Comparison of ENCODE assay signal across 1 cellular context in the genomic region with DNA sequence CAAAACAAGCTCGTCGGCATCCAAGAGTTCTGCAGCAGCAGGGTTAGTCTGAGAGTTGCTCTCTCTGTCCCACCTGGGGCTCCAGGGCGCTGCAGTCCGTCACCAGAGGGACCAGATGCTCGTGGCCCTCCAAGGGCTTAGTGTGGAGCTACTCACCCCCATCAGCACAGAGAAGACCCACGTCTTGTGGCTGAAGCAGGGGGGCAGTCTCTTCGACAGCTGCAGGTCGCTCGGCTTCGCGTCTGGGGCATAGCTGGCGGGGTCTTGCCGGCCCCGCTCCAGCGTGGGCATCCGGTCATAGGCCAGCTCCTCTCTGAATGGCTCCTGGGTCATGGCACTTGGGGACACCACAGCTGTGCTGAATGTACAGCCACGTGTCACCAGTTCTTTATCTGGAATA.
TF ChIP-seq lines count a peak whose summit lies in the region.

No MANE protein-coding gene starts in this region.

TF ChIP-seq in H1, 55 proteins besides CTCF, POLR2A, EP300 and RAD21:
- TF ChIP-seq CHD2 (IDR thresholded peaks at IDR 0.05; ENCODE audit: low read length) (no peak), CTBP2 (IDR thresholded peaks at IDR 0.05; ENCODE audit: borderline replicate concordance, insufficient read depth, insufficient read length, low read length) (no peak), E2F6 (IDR thresholded peaks at IDR 0.05) (no peak), TAF7 (optimal IDR thresholded peaks at IDR 0.05; ENCODE audit: borderline replicate concordance, low read depth, low read length) (no peak), KDM5A (IDR thresholded peaks at IDR 0.05; ENCODE audit: low read length) (no peak), RNF2 (IDR thresholded peaks at IDR 0.05; ENCODE audit: borderline replicate concordance, low read depth, low read length, missing control alignments, poor library complexity, severe bottlenecking) (no peak), HDAC2 (IDR thresholded peaks at IDR 0.05; ENCODE audit: borderline replicate concordance in 1 of 2, low read depth in 2 of 2, low read length in 2 of 2) (no peak), FOSL1 (IDR thresholded peaks at IDR 0.05; ENCODE audit: insufficient read depth, low read depth, low read length) (no peak), ATF3 (IDR thresholded peaks at IDR 0.05; ENCODE audit: insufficient read depth, low read depth, low read length) (no peak), BRCA1 (IDR thresholded peaks at IDR 0.05; ENCODE audit: low read depth, low read length) (no peak), NRF1 (IDR thresholded peaks at IDR 0.05; ENCODE audit: low read depth, low read length) (no peak), SP2 (IDR thresholded peaks at IDR 0.05; ENCODE audit: low read length) (no peak), NANOG (IDR thresholded peaks at IDR 0.05; ENCODE audit: insufficient read depth, low read depth, low read length, poor library complexity, severe bottlenecking) (no peak), ASH2L (IDR thresholded peaks at IDR 0.05; ENCODE audit: low read length) (no peak)
- TF ChIP-seq, protein P1, sequence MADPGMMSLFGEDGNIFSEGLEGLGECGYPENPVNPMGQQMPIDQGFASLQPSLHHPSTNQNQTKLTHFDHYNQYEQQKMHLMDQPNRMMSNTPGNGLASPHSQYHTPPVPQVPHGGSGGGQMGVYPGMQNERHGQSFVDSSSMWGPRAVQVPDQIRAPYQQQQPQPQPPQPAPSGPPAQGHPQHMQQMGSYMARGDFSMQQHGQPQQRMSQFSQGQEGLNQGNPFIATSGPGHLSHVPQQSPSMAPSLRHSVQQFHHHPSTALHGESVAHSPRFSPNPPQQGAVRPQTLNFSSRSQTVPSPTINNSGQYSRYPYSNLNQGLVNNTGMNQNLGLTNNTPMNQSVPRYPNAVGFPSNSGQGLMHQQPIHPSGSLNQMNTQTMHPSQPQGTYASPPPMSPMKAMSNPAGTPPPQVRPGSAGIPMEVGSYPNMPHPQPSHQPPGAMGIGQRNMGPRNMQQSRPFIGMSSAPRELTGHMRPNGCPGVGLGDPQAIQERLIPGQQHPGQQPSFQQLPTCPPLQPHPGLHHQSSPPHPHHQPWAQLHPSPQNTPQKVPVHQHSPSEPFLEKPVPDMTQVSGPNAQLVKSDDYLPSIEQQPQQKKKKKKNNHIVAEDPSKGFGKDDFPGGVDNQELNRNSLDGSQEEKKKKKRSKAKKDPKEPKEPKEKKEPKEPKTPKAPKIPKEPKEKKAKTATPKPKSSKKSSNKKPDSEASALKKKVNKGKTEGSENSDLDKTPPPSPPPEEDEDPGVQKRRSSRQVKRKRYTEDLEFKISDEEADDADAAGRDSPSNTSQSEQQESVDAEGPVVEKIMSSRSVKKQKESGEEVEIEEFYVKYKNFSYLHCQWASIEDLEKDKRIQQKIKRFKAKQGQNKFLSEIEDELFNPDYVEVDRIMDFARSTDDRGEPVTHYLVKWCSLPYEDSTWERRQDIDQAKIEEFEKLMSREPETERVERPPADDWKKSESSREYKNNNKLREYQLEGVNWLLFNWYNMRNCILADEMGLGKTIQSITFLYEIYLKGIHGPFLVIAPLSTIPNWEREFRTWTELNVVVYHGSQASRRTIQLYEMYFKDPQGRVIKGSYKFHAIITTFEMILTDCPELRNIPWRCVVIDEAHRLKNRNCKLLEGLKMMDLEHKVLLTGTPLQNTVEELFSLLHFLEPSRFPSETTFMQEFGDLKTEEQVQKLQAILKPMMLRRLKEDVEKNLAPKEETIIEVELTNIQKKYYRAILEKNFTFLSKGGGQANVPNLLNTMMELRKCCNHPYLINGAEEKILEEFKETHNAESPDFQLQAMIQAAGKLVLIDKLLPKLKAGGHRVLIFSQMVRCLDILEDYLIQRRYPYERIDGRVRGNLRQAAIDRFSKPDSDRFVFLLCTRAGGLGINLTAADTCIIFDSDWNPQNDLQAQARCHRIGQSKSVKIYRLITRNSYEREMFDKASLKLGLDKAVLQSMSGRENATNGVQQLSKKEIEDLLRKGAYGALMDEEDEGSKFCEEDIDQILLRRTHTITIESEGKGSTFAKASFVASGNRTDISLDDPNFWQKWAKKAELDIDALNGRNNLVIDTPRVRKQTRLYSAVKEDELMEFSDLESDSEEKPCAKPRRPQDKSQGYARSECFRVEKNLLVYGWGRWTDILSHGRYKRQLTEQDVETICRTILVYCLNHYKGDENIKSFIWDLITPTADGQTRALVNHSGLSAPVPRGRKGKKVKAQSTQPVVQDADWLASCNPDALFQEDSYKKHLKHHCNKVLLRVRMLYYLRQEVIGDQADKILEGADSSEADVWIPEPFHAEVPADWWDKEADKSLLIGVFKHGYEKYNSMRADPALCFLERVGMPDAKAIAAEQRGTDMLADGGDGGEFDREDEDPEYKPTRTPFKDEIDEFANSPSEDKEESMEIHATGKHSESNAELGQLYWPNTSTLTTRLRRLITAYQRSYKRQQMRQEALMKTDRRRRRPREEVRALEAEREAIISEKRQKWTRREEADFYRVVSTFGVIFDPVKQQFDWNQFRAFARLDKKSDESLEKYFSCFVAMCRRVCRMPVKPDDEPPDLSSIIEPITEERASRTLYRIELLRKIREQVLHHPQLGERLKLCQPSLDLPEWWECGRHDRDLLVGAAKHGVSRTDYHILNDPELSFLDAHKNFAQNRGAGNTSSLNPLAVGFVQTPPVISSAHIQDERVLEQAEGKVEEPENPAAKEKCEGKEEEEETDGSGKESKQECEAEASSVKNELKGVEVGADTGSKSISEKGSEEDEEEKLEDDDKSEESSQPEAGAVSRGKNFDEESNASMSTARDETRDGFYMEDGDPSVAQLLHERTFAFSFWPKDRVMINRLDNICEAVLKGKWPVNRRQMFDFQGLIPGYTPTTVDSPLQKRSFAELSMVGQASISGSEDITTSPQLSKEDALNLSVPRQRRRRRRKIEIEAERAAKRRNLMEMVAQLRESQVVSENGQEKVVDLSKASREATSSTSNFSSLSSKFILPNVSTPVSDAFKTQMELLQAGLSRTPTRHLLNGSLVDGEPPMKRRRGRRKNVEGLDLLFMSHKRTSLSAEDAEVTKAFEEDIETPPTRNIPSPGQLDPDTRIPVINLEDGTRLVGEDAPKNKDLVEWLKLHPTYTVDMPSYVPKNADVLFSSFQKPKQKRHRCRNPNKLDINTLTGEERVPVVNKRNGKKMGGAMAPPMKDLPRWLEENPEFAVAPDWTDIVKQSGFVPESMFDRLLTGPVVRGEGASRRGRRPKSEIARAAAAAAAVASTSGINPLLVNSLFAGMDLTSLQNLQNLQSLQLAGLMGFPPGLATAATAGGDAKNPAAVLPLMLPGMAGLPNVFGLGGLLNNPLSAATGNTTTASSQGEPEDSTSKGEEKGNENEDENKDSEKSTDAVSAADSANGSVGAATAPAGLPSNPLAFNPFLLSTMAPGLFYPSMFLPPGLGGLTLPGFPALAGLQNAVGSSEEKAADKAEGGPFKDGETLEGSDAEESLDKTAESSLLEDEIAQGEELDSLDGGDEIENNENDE (IDR thresholded peaks at IDR 0.05; ENCODE audit: insufficient replicate concordance, low read length), result no peak
